In genomic region chr18:58043452-58044369, GRCh38 we compare ENCODE assay signal across 9 cellular contexts. TPM values are rescaled to one million over a fixed set of nuclear protein-coding genes. Genes with fewer than 3 reads are reported as not detected.
A peak's percentile ranks its signal among the peaks of the same experiment; 100 is the strongest.
DNase-seq lines count a peak whose midpoint lies in the region; ATAC-seq, FAIRE-seq and TF ChIP-seq lines count a peak whose summit lies in the region.
"Had no signal": no experiment of that assay in that cellular context is flagged by ENCODE, and none has a peak within 500 bp of the region (broad histone marks: within the 10 kb centered on the region; RNA-seq: fewer than 3 reads in every experiment).

Gene NEDD4L, plus strand, starts transcription at chr18:58044226. Its CDS starts 435 bp downstream, at chr18:58044661.

- in situ Hi-C loops in HepG2 (cut with HindIII; ENCODE audit: extremely low pct_ligation_motif_present, low pct_unique_long_range_greater_than_20kb) = no loop called here

- peak in 1 of 2 experiments; percentile 22; a peak in 2 of 4 replicates for TF ChIP-seq POLR2A in HepG2 (IDR thresholded peaks at IDR 0.05; ENCODE audit: insufficient read depth in 1 of 2, low read depth in 2 of 2, low read length in 2 of 2)

- H3K79me2 ChIP-seq in HepG2 (ENCODE audit: insufficient read depth, low read length) = peaks cover 43% of the 10 kb centered on the region

- H2AFZ ChIP-seq in HepG2 (ENCODE audit: low read length) = peak within 1 kb of the TSS; percentile 57

- TF ChIP-seq CTCF in BE2C (IDR thresholded peaks at IDR 0.05; ENCODE audit: low read depth, low read length) (peak; percentile 61), HepG2 (CRISPR knock-in tag; IDR thresholded peaks at IDR 0.05) (peak; percentile 94)

- BruUV-seq in HepG2 (replicated peaks; lab: Mats Ljungman, UMichigan) = no TSS peak

- H3K27me3 Mint-ChIP-seq in dendritic cell treated with granulocyte-macrophage colony-stimulating factor and Interleukin-4, amounts not matched to agents 40 ng/mL and 50 ng/mL, for 4 days = peaks cover 53% of the 10 kb centered on the region

- peak within 1 kb of the TSS; percentile 89 for H3K9ac ChIP-seq in HepG2 (ENCODE audit: insufficient read depth, low read depth, low read length)

- POLR2A ChIA-PET in HepG2 (lab: Yijun Ruan, JAX) = interaction anchor here (0.7 to 1.6 kb wide), 8 partner anchors 18 to 447 kb away, joined by 3 to 14 read pairs (median 4); no protein-coding TSS in a partner anchor

- DNase-seq in BE2C = peak; percentile 81
- DNase-seq in GM19239 (ENCODE audit: insufficient read length, low spot score) = peak; percentile 80
- peak; percentile 95 for DNase-seq in NCI-H510A (lab: John Stamatoyannopoulos, UW)
- peak; percentile 66 for DNase-seq in activated CD4-positive, alpha-beta T cell treated with anti-CD3 and anti-CD28 coated beads, Interleukin-2, amount 50 U/mL, for 1 hour
- DNase-seq in HepG2 (ENCODE audit: low spot score) = peak; percentile 82
- DNase-seq in stimulated activated CD4-positive, alpha-beta T cell treated with anti-CD3 and anti-CD28 coated beads, Interleukin-2, amount 100 ng/mL, for 4 hours (ENCODE audit: low read depth) = peak; percentile 80

- peaks cover 20% of the 10 kb centered on the region; the same call in 1 of the 2 replicates for H4K20me1 ChIP-seq in HepG2 (ENCODE audit: insufficient read depth, low read length)

- intact Hi-C loops in dendritic cell treated with granulocyte-macrophage colony-stimulating factor and Interleukin-4, amounts not matched to agents 40 ng/mL and 50 ng/mL, for 4 days (cut with micrococcal nuclease) = loop anchor here (1.0 kb wide), 1 partner anchor 79 kb away; no protein-coding TSS in a partner anchor
- intact Hi-C loops in HepG2 (cut with micrococcal nuclease; ENCODE audit: unreplicated experiment) = loop anchor here (1.0 to 10.0 kb wide), 12 partner anchors 19 to 721 kb away; no protein-coding TSS in a partner anchor

- peak within 1 kb of the TSS; percentile 83 for H3K27ac ChIP-seq in HepG2 (ENCODE audit: extremely low read length, insufficient read depth, low read length)

- H3K9me3 ChIP-seq in BE2C (no peaks in the 10 kb centered on the region), HepG2 (ENCODE audit: low read length) (no peaks in the 10 kb centered on the region)

- peak; percentile 94 for TF ChIP-seq RAD21 in HepG2 (CRISPR knock-in tag; IDR thresholded peaks at IDR 0.05)

- H3K36me3 ChIP-seq in BE2C (no peaks in the 10 kb centered on the region), HepG2 (replicated peaks in 1 of 2; ENCODE audit: control insufficient read depth in 1 of 2, insufficient read depth in 2 of 2, low read length in 2 of 2) (peaks cover 1 to 3% of the 10 kb centered on the region in 2 experiments; a peak in 1 of 5 replicates)

- peaks cover 8% of the 10 kb centered on the region for H3K36me3 Mint-ChIP-seq in dendritic cell treated with granulocyte-macrophage colony-stimulating factor and Interleukin-4, amounts not matched to agents 40 ng/mL and 50 ng/mL, for 4 days (ENCODE audit: low read depth)

- peak in 1 of 2 experiments; percentile 36; a peak in 2 of 4 replicates for TF ChIP-seq EP300 in HepG2 (IDR thresholded peaks at IDR 0.05; ENCODE audit: low read depth in 2 of 2, low read length in 2 of 2)
- TF ChIP-seq EP300 in HepG2 (CRISPR knock-in tag; IDR thresholded peaks at IDR 0.05; ENCODE audit: borderline replicate concordance) = no peak

- CTCF ChIA-PET in HepG2 (lab: Yijun Ruan, JAX; ENCODE audit: low intra/inter-chr PET ratio, low total read pairs) = interaction anchor here (0.7 to 2.1 kb wide), 7 partner anchors 78 to 454 kb away, joined by 3 to 22 read pairs (median 5); no protein-coding TSS in a partner anchor

- H3K9me3 Mint-ChIP-seq in dendritic cell treated with granulocyte-macrophage colony-stimulating factor and Interleukin-4, amounts not matched to agents 40 ng/mL and 50 ng/mL, for 4 days = no peaks in the 10 kb centered on the region

- H3K27ac Mint-ChIP-seq in dendritic cell treated with granulocyte-macrophage colony-stimulating factor and Interleukin-4, amounts not matched to agents 40 ng/mL and 50 ng/mL, for 4 days = peak within 1 kb of the TSS; percentile 48

- ATAC-seq in HG03439 (IDR thresholded peaks at IDR 0.05; ENCODE audit: unreplicated experiment) = peak; percentile 80
- ATAC-seq in HepG2 = peak; percentile 87

- H3K4me3 ChIP-seq in BE2C (ENCODE audit: low read depth, low read length) (peak within 1 kb of the TSS; percentile 74), HepG2 (replicated peaks in 1 of 3; ENCODE audit: insufficient read depth in 1 of 3, low read depth in 2 of 3, low read length in 3 of 3) (peak within 1 kb of the TSS; percentile 87 to 96 (median 90))

- H3K4me1 Mint-ChIP-seq in dendritic cell treated with granulocyte-macrophage colony-stimulating factor and Interleukin-4, amounts not matched to agents 40 ng/mL and 50 ng/mL, for 4 days (ENCODE audit: low read depth) = peaks cover 51% of the 10 kb centered on the region

- under 1% methylated on average over 29 of the region's 93 CpGs for WGBS in HepG2 (ENCODE audit: low lambda C conversion rate)

- H3K27me3 ChIP-seq in BE2C (no peaks in the 10 kb centered on the region), HepG2 (ENCODE audit: control insufficient read depth in 1 of 2, insufficient read depth in 2 of 2, low read length in 2 of 2) (no peaks in the 10 kb centered on the region; a peak in 1 of 5 replicates)

- H3K4me1 ChIP-seq in BE2C (no peaks in the 10 kb centered on the region), HepG2 (ENCODE audit: insufficient read depth, low read length) (peaks cover 39% of the 10 kb centered on the region)

- peak within 1 kb of the TSS; percentile 88 for H3K4me2 ChIP-seq in HepG2 (ENCODE audit: low read depth, low read length)

- H3K4me3 Mint-ChIP-seq in dendritic cell treated with granulocyte-macrophage colony-stimulating factor and Interleukin-4, amounts not matched to agents 40 ng/mL and 50 ng/mL, for 4 days = peak within 1 kb of the TSS; percentile 85

- FAIRE-seq in GM19239 (lab: Jason Lieb, UNC) (peak; percentile 87), HepG2 (lab: Jason Lieb, UNC) (peak; percentile 8)
- FAIRE-seq: colon had no signal

TF ChIP-seq in HepG2, 621 proteins besides CTCF, POLR2A, EP300 and RAD21 (continues in another document):
- peak; percentile 25; the same call in 1 of the 2 replicates for TF ChIP-seq PAXIP1 (CRISPR knock-in tag; conservative IDR thresholded peaks at IDR 0.05)
- TF ChIP-seq ISL2 (CRISPR knock-in tag; IDR thresholded peaks at IDR 0.05) = peak; percentile 58
- TF ChIP-seq GABPB1 (CRISPR knock-in tag; IDR thresholded peaks at IDR 0.05) = peak; percentile 52; the same call in 1 of the 2 replicates
- TF ChIP-seq MED1 (CRISPR knock-in tag; IDR thresholded peaks at IDR 0.05) = peak; percentile 79; the same call in 1 of the 2 replicates
- no peak for TF ChIP-seq SOX6 (IDR thresholded peaks at IDR 0.05)
- TF ChIP-seq SOX6 (CRISPR knock-in tag; IDR thresholded peaks at IDR 0.05) = peak; percentile 80
- 0 out of 2 replicates have a peak, but pooled peaks have one; percentile 49 for TF ChIP-seq ZNF549 (CRISPR knock-in tag; IDR thresholded peaks at IDR 0.05)
- TF ChIP-seq ZNF841 (CRISPR knock-in tag; IDR thresholded peaks at IDR 0.05; ENCODE audit: borderline replicate concordance) = no peak

RNA-seq across cellular contexts. Expression of gene NEDD4L, which starts in this region (rescaled TPM):
- 7.0 TPM for polyA plus RNA-seq in BE2C (2012; ENCODE audit: insufficient read depth, insufficient read length, low read depth)
- 155 and 168 TPM in 2 replicates for total RNA-seq in HepG2 (2016; rRNA removed; fragmentation: Illumina TruSeq; extraction: Trizol)
- 227 and 244 TPM in 2 replicates for total RNA-seq in HepG2 (2016; cell fraction: cytosol; rRNA removed; fragmentation: Illumina TruSeq; extraction: Trizol; ENCODE audit: low read depth)
- 149 and 168 TPM in 2 replicates for total RNA-seq in HepG2 (2016; cell fraction: insoluble cytoplasmic fraction; rRNA removed; fragmentation: Illumina TruSeq; extraction: Trizol)
- 283 and 312 TPM in 2 replicates for total RNA-seq in HepG2 (2016; cell fraction: membrane; rRNA removed; fragmentation: Illumina TruSeq; extraction: Trizol)
- 149 and 177 TPM in 2 replicates for total RNA-seq in HepG2 (2016; cell fraction: nucleus; rRNA removed; fragmentation: Illumina TruSeq; extraction: Trizol)
- 390 and 395 TPM in 2 replicates for polyA plus RNA-seq in HepG2 (2011; rRNA removed)
- polyA plus RNA-seq in HepG2 (2011; cell fraction: cytosol; rRNA removed) = 327 and 388 TPM in 2 replicates
- polyA plus RNA-seq in HepG2 (2011; cell fraction: nucleus; rRNA removed) = 350 and 369 TPM in 2 replicates
- polyA plus RNA-seq in HepG2 (2012) = 315 and 342 TPM in 2 replicates
- 321 and 361 TPM in 2 replicates for polyA plus RNA-seq in HepG2 (2016; cell fraction: cytosol; fragmentation: Illumina TruSeq; extraction: Trizol; ENCODE audit: low read depth)
- polyA plus RNA-seq in HepG2 (2016; cell fraction: insoluble cytoplasmic fraction; fragmentation: Illumina TruSeq; extraction: Trizol; ENCODE audit: low read depth) = 177 and 180 TPM in 2 replicates
- polyA plus RNA-seq in HepG2 (2016; cell fraction: membrane; fragmentation: Illumina TruSeq; extraction: Trizol; ENCODE audit: low read depth) = 294 and 314 TPM in 2 replicates
- polyA plus RNA-seq in HepG2 (2016; cell fraction: nucleus; fragmentation: Illumina TruSeq; extraction: Trizol; ENCODE audit: insufficient read depth, low read depth) = 244 and 256 TPM in 2 replicates
- 51.4 and 283 TPM in 2 replicates for polyA minus RNA-seq in HepG2 (2011; rRNA and poly(A)+ RNA removed; ENCODE audit: low replicate concordance)
- polyA minus RNA-seq in HepG2 (2011; cell fraction: cytosol; rRNA and poly(A)+ RNA removed) = 167 and 173 TPM in 2 replicates
- polyA minus RNA-seq in HepG2 (2011; cell fraction: nucleus; rRNA and poly(A)+ RNA removed) = 477 and 524 TPM in 2 replicates

Comparison
In these comparisons a context has a peak if more than half of its experiments do, and no peak if none do; other contexts are left out.
1. Peak in every context shown above with its lines: DNase-seq, ATAC-seq, H3K4me3 ChIP-seq and H3K27ac ChIP-seq.